7 cellular contexts compared by ENCODE assay signal in the genomic region with DNA sequence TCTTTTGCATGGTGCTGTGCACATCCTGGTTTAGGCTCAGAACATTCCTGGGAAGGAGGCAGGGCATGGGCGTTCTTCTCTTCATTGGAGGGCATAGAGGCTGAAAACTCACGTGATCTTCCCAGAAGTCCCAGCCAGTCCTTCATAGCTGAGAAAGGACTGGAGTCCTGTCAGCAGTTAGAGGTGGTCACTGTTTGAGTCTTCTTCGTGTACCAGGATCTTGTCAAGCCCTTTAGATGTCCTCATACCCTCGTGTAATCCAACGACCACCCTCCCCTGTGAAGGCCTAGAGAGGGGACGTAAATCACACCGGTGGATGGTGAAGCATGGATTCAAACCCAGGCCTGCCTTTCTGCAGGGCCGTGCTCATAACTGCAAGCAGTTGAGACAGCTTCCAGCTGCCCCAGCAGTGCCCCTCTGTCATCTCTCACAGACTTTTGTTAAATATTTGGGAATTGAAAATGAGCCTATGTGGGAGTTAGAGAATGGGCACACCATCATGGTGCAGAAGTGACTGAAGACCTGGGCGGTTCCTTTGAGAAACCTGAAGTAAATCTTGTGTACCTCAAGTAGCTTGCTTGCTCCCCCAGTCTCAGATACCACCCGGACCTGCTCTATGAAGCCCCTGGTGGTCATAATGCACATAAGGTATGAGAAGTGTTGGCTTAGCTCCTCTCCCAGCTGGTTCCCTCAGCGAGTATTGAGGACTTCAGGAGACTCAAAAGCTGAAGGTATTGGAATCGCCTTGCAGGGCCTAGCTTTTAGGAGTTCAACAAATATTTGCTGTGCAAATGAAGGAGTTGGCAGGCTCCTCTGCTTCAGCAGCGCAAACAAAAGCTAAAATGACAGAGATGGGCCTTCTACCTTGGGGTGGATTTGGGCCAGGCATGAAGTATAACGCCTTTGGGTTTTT. TPM values are rescaled to one million over a fixed set of nuclear protein-coding genes. Genes with fewer than 3 reads are reported as not detected.
A peak's percentile ranks its signal among the peaks of the same experiment; 100 is the strongest.
DNase-seq lines count a peak whose midpoint lies in the region; ATAC-seq and TF ChIP-seq lines count a peak whose summit lies in the region.

No MANE protein-coding gene starts in this region.

- dilution Hi-C loops in mammary epithelial cell (cut with HindIII; ENCODE audit: low sequenced_read_pairs) = loop anchor here (5.0 kb wide), 1 partner anchor 53 kb away; no protein-coding TSS in a partner anchor

- H3K27ac ChIP-seq in mammary epithelial cell (ENCODE audit: insufficient read depth, low read depth, low read length) = no peak overlapping the region
- H3K27ac ChIP-seq in suprapubic skin = no peak overlapping the region

- H3K36me3 Mint-ChIP-seq in T-helper 1 cell treated with Interleukin-12 subunit alpha and Interleukin-12 subunit beta and Interleukin-4 antibody, amounts not matched to agents 30 μg/mL and 1 μg/mL, for 36 hours (ENCODE audit: low read depth) = peaks cover 19% of the 10 kb centered on the region
- peaks cover 4% of the 10 kb centered on the region for H3K36me3 Mint-ChIP-seq in mesothelial cell of epicardium

- peak; percentile 57 for TF ChIP-seq CTCF in GM12864 (IDR thresholded peaks at IDR 0.05; ENCODE audit: low read depth, low read length, missing control alignments)
- peak; percentile 24 to 30 for TF ChIP-seq CTCF in mammary epithelial cell (conservative IDR thresholded peaks at IDR 0.05 in 1 of 2, IDR thresholded peaks at IDR 0.05 in 1 of 2; ENCODE audit: extremely low read depth in 1 of 2, insufficient read depth in 1 of 2, low read depth in 1 of 2, low read length in 2 of 2)
- peak; percentile 54 for TF ChIP-seq CTCF in mesothelial cell of epicardium (IDR thresholded peaks at IDR 0.05; ENCODE audit: unreplicated experiment)
- TF ChIP-seq CTCF in suprapubic skin (IDR thresholded peaks at IDR 0.05) = no peak

- TF ChIP-seq EP300 in Ishikawa (IDR thresholded peaks at IDR 0.05; ENCODE audit: borderline replicate concordance) (no peak), suprapubic skin (IDR thresholded peaks at IDR 0.05) (no peak)

- TSS peak; percentile 37 for BruUV-seq in mammary epithelial cell (replicated peaks; lab: Mats Ljungman, UMichigan)

- no peaks in the 10 kb centered on the region for H3K9me3 ChIP-seq in mammary epithelial cell (replicated peaks; ENCODE audit: insufficient read depth, low read length)
- H3K9me3 ChIP-seq in suprapubic skin = peaks cover 5% of the 10 kb centered on the region

- H3K9me3 Mint-ChIP-seq in T-helper 1 cell treated with Interleukin-12 subunit alpha and Interleukin-12 subunit beta and Interleukin-4 antibody, amounts not matched to agents 30 μg/mL and 1 μg/mL, for 36 hours = peaks cover 9% of the 10 kb centered on the region
- H3K9me3 Mint-ChIP-seq in mesothelial cell of epicardium = peaks cover 7% of the 10 kb centered on the region

- H3K4me2 ChIP-seq in mammary epithelial cell (ENCODE audit: insufficient read depth, low read depth, low read length) = peak overlapping the region; percentile 98

- ATAC-seq in GM19397 (IDR thresholded peaks at IDR 0.05; ENCODE audit: unreplicated experiment) = no peak

- H3K4me3 Mint-ChIP-seq in T-helper 1 cell treated with Interleukin-12 subunit alpha and Interleukin-12 subunit beta and Interleukin-4 antibody, amounts not matched to agents 30 μg/mL and 1 μg/mL, for 36 hours = peak overlapping the region; percentile 83
- H3K4me3 Mint-ChIP-seq in mesothelial cell of epicardium = peak overlapping the region; percentile 80

- peaks cover 26% of the 10 kb centered on the region for H3K4me1 Mint-ChIP-seq in T-helper 1 cell treated with Interleukin-12 subunit alpha and Interleukin-12 subunit beta and Interleukin-4 antibody, amounts not matched to agents 30 μg/mL and 1 μg/mL, for 36 hours (ENCODE audit: low read depth)
- H3K4me1 Mint-ChIP-seq in mesothelial cell of epicardium = peaks cover 25% of the 10 kb centered on the region

- H3K27ac Mint-ChIP-seq in T-helper 1 cell treated with Interleukin-12 subunit alpha and Interleukin-12 subunit beta and Interleukin-4 antibody, amounts not matched to agents 30 μg/mL and 1 μg/mL, for 36 hours = peak overlapping the region; percentile 41
- peak overlapping the region; percentile 58 for H3K27ac Mint-ChIP-seq in mesothelial cell of epicardium

- peaks cover 24% of the 10 kb centered on the region for H3K27me3 Mint-ChIP-seq in T-helper 1 cell treated with Interleukin-12 subunit alpha and Interleukin-12 subunit beta and Interleukin-4 antibody, amounts not matched to agents 30 μg/mL and 1 μg/mL, for 36 hours (ENCODE audit: low read depth)
- H3K27me3 Mint-ChIP-seq in mesothelial cell of epicardium (ENCODE audit: low read depth) = peaks cover 7% of the 10 kb centered on the region

- no peaks in the 10 kb centered on the region for H3K27me3 ChIP-seq in mammary epithelial cell (ENCODE audit: insufficient read depth, low read length)
- H3K27me3 ChIP-seq in suprapubic skin = peaks cover 3% of the 10 kb centered on the region

- DNase-seq in GM12864 (ENCODE audit: low read depth) = peak; percentile 4
- DNase-seq in mammary epithelial cell = no peak
- DNase-seq in mesothelial cell of epicardium (ENCODE audit: low spot score in 2 of 2, unreplicated experiment in 2 of 2) = no peak
- no peak for DNase-seq in suprapubic skin (ENCODE audit: low spot score in 2 of 2)

- H3K4me1 ChIP-seq in mammary epithelial cell (ENCODE audit: insufficient read depth, low read length) (peaks cover 11% of the 10 kb centered on the region), suprapubic skin (peaks cover 20% of the 10 kb centered on the region)

- TF ChIP-seq POLR2A in suprapubic skin (IDR thresholded peaks at IDR 0.05) = no peak

- intact Hi-C loops in mammary epithelial cell (cut with micrococcal nuclease) = no loop called here

- peak overlapping the region; percentile 90 for H2AFZ ChIP-seq in mammary epithelial cell (ENCODE audit: low read depth, low read length)

- H3K9ac ChIP-seq in mammary epithelial cell (ENCODE audit: insufficient read depth, low read length) = no peak overlapping the region

- no peak overlapping the region for H3K4me3 ChIP-seq in GM12864 (ENCODE audit: low read depth, low read length)
- H3K4me3 ChIP-seq in mammary epithelial cell (replicated peaks in 1 of 3; ENCODE audit: insufficient read depth in 1 of 3, low read depth in 2 of 3, low read length in 3 of 3) = peak overlapping the region in 2 of 3 experiments; percentile 61 to 74
- H3K4me3 ChIP-seq in suprapubic skin = peak overlapping the region; percentile 87

- 90% methylated on average over 13 of the region's 14 CpGs for WGBS in mammary epithelial cell (ENCODE audit: low coverage, missing lambda C conversion rate)
- 87% methylated on average over 14 of the region's 14 CpGs for WGBS in suprapubic skin

- TF ChIP-seq RAD21 in Ishikawa (IDR thresholded peaks at IDR 0.05; ENCODE audit: low read depth) = no peak

- no peaks in the 10 kb centered on the region for H4K20me1 ChIP-seq in mammary epithelial cell (ENCODE audit: insufficient read depth, low read length)

- in situ Hi-C loops in mammary epithelial cell (cut with MboI; ENCODE audit: low sequenced_read_pairs in 2 of 2) = no loop called here

- no peaks in the 10 kb centered on the region for H3K79me2 ChIP-seq in mammary epithelial cell (ENCODE audit: insufficient read depth, low read length)

- H3K36me3 ChIP-seq in mammary epithelial cell (ENCODE audit: insufficient read depth, low read length) (no peaks in the 10 kb centered on the region), suprapubic skin (no peaks in the 10 kb centered on the region)

- CTCF ChIA-PET in mammary epithelial cell (lab: Charles Lee; ENCODE audit: low non-redundant PET) = no interaction called here

TF ChIP-seq in Ishikawa, 13 proteins besides CTCF, POLR2A, EP300 and RAD21:
- TF ChIP-seq, protein P1, sequence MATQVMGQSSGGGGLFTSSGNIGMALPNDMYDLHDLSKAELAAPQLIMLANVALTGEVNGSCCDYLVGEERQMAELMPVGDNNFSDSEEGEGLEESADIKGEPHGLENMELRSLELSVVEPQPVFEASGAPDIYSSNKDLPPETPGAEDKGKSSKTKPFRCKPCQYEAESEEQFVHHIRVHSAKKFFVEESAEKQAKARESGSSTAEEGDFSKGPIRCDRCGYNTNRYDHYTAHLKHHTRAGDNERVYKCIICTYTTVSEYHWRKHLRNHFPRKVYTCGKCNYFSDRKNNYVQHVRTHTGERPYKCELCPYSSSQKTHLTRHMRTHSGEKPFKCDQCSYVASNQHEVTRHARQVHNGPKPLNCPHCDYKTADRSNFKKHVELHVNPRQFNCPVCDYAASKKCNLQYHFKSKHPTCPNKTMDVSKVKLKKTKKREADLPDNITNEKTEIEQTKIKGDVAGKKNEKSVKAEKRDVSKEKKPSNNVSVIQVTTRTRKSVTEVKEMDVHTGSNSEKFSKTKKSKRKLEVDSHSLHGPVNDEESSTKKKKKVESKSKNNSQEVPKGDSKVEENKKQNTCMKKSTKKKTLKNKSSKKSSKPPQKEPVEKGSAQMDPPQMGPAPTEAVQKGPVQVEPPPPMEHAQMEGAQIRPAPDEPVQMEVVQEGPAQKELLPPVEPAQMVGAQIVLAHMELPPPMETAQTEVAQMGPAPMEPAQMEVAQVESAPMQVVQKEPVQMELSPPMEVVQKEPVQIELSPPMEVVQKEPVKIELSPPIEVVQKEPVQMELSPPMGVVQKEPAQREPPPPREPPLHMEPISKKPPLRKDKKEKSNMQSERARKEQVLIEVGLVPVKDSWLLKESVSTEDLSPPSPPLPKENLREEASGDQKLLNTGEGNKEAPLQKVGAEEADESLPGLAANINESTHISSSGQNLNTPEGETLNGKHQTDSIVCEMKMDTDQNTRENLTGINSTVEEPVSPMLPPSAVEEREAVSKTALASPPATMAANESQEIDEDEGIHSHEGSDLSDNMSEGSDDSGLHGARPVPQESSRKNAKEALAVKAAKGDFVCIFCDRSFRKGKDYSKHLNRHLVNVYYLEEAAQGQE (IDR thresholded peaks at IDR 0.05; ENCODE audit: low read depth) = no peak
- TF ChIP-seq, protein P2, sequence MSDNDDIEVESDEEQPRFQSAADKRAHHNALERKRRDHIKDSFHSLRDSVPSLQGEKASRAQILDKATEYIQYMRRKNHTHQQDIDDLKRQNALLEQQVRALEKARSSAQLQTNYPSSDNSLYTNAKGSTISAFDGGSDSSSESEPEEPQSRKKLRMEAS (IDR thresholded peaks at IDR 0.05) = no peak
- TF ChIP-seq CREB1 (IDR thresholded peaks at IDR 0.05; ENCODE audit: low read depth) = no peak
- TF ChIP-seq, protein P3, sequence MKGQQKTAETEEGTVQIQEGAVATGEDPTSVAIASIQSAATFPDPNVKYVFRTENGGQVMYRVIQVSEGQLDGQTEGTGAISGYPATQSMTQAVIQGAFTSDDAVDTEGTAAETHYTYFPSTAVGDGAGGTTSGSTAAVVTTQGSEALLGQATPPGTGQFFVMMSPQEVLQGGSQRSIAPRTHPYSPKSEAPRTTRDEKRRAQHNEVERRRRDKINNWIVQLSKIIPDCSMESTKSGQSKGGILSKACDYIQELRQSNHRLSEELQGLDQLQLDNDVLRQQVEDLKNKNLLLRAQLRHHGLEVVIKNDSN (IDR thresholded peaks at IDR 0.05) = 0 out of 2 replicates have a peak, but pooled peaks have one; percentile 16
- no peak for TF ChIP-seq ZBTB7A (IDR thresholded peaks at IDR 0.05; ENCODE audit: low read depth)
- TF ChIP-seq EGR1 (IDR thresholded peaks at IDR 0.05) = no peak
TF ChIP-seq in Ishikawa: peak in this region for 1.

RNA-seq across cellular contexts. Expression of a gene that starts 1.4 kb away (rescaled TPM):
- total RNA-seq in mammary epithelial cell (1 to 10 TPM in 1 of 2 donors, under 1 TPM in 1; 0.67 to 2.9 TPM), mesothelial cell of epicardium (5.1 to 5.9 TPM (median 5.7 TPM) in 3 replicates), suprapubic skin (10 to 100 TPM in 2 of 4 donors, 1 to 10 TPM in 2; 7.4 to 16.3 (median 10.6) TPM)
- 2.7 TPM for polyA plus RNA-seq in mammary epithelial cell
- polyA minus RNA-seq in mammary epithelial cell = not detected

Comparison
In these comparisons a context has a peak if more than half of its experiments do, and no peak if none do; other contexts are left out.
1. CTCF ChIP-seq: peak in GM12864 (single experiment), mammary epithelial cell (2 of 2) and mesothelial cell of epicardium (single experiment); none in suprapubic skin (0 of 2).